ENCODE assay signal across 1 cellular context in the genomic region with DNA sequence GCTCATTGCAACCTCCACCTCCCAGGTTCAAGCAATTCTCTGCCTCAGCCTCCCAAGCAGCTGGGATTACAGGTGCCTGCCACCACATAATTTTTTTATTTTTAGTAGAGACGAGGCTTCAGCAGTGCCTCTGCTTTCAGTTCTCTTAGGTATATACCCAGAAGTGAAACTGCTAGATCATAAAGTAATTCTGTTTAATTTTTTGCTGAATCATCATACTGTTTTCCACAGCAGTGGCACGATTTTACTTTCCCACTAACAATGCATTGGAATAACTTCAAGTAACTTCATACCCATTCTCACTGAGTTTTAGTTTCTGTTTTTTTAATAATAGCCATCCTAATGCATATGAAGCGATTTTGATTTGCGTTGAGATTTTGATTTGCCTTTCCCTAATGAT.
A peak's percentile ranks its signal among the peaks of the same experiment; 100 is the strongest.
TF ChIP-seq lines count a peak whose summit lies in the region.

No MANE protein-coding gene starts in this region.

TF ChIP-seq in HepG2, 621 proteins besides CTCF, POLR2A, EP300 and RAD21 (continued from another document):
- peak; percentile 99 for TF ChIP-seq MAFF (IDR thresholded peaks at IDR 0.05; ENCODE audit: low read depth, low read length)
- TF ChIP-seq ELF4 (CRISPR knock-in tag; IDR thresholded peaks at IDR 0.05; ENCODE audit: borderline replicate concordance): no peak
- TF ChIP-seq, protein P1, sequence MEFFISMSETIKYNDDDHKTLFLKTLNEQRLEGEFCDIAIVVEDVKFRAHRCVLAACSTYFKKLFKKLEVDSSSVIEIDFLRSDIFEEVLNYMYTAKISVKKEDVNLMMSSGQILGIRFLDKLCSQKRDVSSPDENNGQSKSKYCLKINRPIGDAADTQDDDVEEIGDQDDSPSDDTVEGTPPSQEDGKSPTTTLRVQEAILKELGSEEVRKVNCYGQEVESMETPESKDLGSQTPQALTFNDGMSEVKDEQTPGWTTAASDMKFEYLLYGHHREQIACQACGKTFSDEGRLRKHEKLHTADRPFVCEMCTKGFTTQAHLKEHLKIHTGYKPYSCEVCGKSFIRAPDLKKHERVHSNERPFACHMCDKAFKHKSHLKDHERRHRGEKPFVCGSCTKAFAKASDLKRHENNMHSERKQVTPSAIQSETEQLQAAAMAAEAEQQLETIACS (CRISPR knock-in tag; IDR thresholded peaks at IDR 0.05): no peak
- no peak for TF ChIP-seq RFX1 (IDR thresholded peaks at IDR 0.05)
- no peak for TF ChIP-seq ZC3H13 (CRISPR knock-in tag; IDR thresholded peaks at IDR 0.05)
- no peak for TF ChIP-seq ARNT2 (CRISPR knock-in tag; IDR thresholded peaks at IDR 0.05; ENCODE audit: low read depth)
- TF ChIP-seq NFE2L2 (IDR thresholded peaks at IDR 0.05; ENCODE audit: low read length): peak; percentile 83
- TF ChIP-seq, protein P2, sequence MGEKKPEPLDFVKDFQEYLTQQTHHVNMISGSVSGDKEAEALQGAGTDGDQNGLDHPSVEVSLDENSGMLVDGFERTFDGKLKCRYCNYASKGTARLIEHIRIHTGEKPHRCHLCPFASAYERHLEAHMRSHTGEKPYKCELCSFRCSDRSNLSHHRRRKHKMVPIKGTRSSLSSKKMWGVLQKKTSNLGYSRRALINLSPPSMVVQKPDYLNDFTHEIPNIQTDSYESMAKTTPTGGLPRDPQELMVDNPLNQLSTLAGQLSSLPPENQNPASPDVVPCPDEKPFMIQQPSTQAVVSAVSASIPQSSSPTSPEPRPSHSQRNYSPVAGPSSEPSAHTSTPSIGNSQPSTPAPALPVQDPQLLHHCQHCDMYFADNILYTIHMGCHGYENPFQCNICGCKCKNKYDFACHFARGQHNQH (CRISPR knock-in tag; IDR thresholded peaks at IDR 0.05): no peak
- no peak for TF ChIP-seq CREM (IDR thresholded peaks at IDR 0.05)
- TF ChIP-seq CREM (CRISPR knock-in tag; IDR thresholded peaks at IDR 0.05): no peak
- peak; percentile 99 for TF ChIP-seq MAFK (conservative IDR thresholded peaks at IDR 0.05 in 1 of 2, IDR thresholded peaks at IDR 0.05 in 1 of 2; ENCODE audit: low read length in 2 of 2)
- no peak for TF ChIP-seq ZNF891 (CRISPR knock-in tag; IDR thresholded peaks at IDR 0.05)
- TF ChIP-seq GLI4 (CRISPR knock-in tag; IDR thresholded peaks at IDR 0.05; ENCODE audit: borderline replicate concordance): no peak
- TF ChIP-seq ZNF282 (IDR thresholded peaks at IDR 0.05; ENCODE audit: partially characterized antibody): no peak
